Comparison of ENCODE assay signal across 1 cellular context in genomic region chr6:21003780-21004541, GRCh38.
TF ChIP-seq lines count a peak whose summit lies in the region.

No MANE protein-coding gene starts in this region.

TF ChIP-seq in HepG2, 621 proteins besides CTCF, POLR2A, EP300 and RAD21 (continued from another document and continues in another):
- TF ChIP-seq ZNF558 (CRISPR knock-in tag; IDR thresholded peaks at IDR 0.05; ENCODE audit: borderline replicate concordance) (0 out of 2 replicates have a peak, but pooled peaks have one; percentile 59), FOXJ3 (CRISPR knock-in tag; IDR thresholded peaks at IDR 0.05; ENCODE audit: borderline replicate concordance) (peak; percentile 85; the same call in 1 of the 2 replicates), ZNF501 (CRISPR knock-in tag; IDR thresholded peaks at IDR 0.05) (no peak), ZNF770 (CRISPR knock-in tag; IDR thresholded peaks at IDR 0.05) (no peak), NR2F1 (CRISPR knock-in tag; IDR thresholded peaks at IDR 0.05) (peak in 1 of 2 experiments; percentile 65; a peak in 2 of 4 replicates), PPARG (CRISPR knock-in tag; conservative IDR thresholded peaks at IDR 0.05) (peak; percentile 57), ZNF598 (CRISPR knock-in tag; IDR thresholded peaks at IDR 0.05; ENCODE audit: borderline replicate concordance) (no peak), ZNF737 (CRISPR knock-in tag; IDR thresholded peaks at IDR 0.05; ENCODE audit: borderline replicate concordance) (no peak), ZNF556 (CRISPR knock-in tag; IDR thresholded peaks at IDR 0.05; ENCODE audit: borderline replicate concordance) (no peak), POLR2AphosphoS5 (IDR thresholded peaks at IDR 0.05; ENCODE audit: low read depth, low read length) (no peak), SAP130 (CRISPR knock-in tag; IDR thresholded peaks at IDR 0.05; ENCODE audit: low read depth) (peak; percentile 76), NPAS2 (CRISPR knock-in tag; IDR thresholded peaks at IDR 0.05; ENCODE audit: borderline replicate concordance) (no peak), ZNF570 (CRISPR knock-in tag; IDR thresholded peaks at IDR 0.05; ENCODE audit: borderline replicate concordance) (no peak), ZNF205 (CRISPR knock-in tag; IDR thresholded peaks at IDR 0.05) (0 out of 2 replicates have a peak, but pooled peaks have one; percentile 22), STAT5B (CRISPR knock-in tag; IDR thresholded peaks at IDR 0.05) (no peak), NRL (CRISPR knock-in tag; IDR thresholded peaks at IDR 0.05; ENCODE audit: borderline replicate concordance) (no peak), SPEN (CRISPR knock-in tag; IDR thresholded peaks at IDR 0.05; ENCODE audit: low read depth) (no peak), ZSCAN22 (CRISPR knock-in tag; IDR thresholded peaks at IDR 0.05) (no peak), ZNF121 (CRISPR knock-in tag; IDR thresholded peaks at IDR 0.05) (no peak), ZFYVE20 (CRISPR knock-in tag; IDR thresholded peaks at IDR 0.05; ENCODE audit: borderline replicate concordance, low read depth) (no peak), SP140L (CRISPR knock-in tag; IDR thresholded peaks at IDR 0.05; ENCODE audit: borderline replicate concordance) (no peak), SP1 (IDR thresholded peaks at IDR 0.05) (no peak), SP1 (CRISPR knock-in tag; IDR thresholded peaks at IDR 0.05) (no peak), ZNF329 (CRISPR knock-in tag; IDR thresholded peaks at IDR 0.05; ENCODE audit: low read depth) (no peak), SAFB2 (CRISPR knock-in tag; IDR thresholded peaks at IDR 0.05; ENCODE audit: borderline replicate concordance, low read depth) (no peak), MYPOP (CRISPR knock-in tag; IDR thresholded peaks at IDR 0.05) (no peak; the same call in 1 of the 2 replicates), FUBP1 (CRISPR knock-in tag; IDR thresholded peaks at IDR 0.05; ENCODE audit: borderline replicate concordance) (no peak), ZNF296 (CRISPR knock-in tag; conservative IDR thresholded peaks at IDR 0.05) (no peak), HES4 (CRISPR knock-in tag; IDR thresholded peaks at IDR 0.05; ENCODE audit: borderline replicate concordance) (no peak), PRDM4 (CRISPR knock-in tag; IDR thresholded peaks at IDR 0.05; ENCODE audit: borderline replicate concordance) (no peak), ZNF3 (CRISPR knock-in tag; IDR thresholded peaks at IDR 0.05) (no peak), HDAC2 (CRISPR knock-in tag; IDR thresholded peaks at IDR 0.05) (peak; percentile 94), ISL2 (CRISPR knock-in tag; IDR thresholded peaks at IDR 0.05) (peak; percentile 100), ZNF543 (CRISPR knock-in tag; IDR thresholded peaks at IDR 0.05) (no peak), ZNF180 (CRISPR knock-in tag; IDR thresholded peaks at IDR 0.05; ENCODE audit: borderline replicate concordance, low read depth) (no peak), RXRB (CRISPR knock-in tag; IDR thresholded peaks at IDR 0.05; ENCODE audit: borderline replicate concordance) (peak; percentile 92), ARNTL (CRISPR knock-in tag; IDR thresholded peaks at IDR 0.05) (no peak), ZBTB37 (CRISPR knock-in tag; IDR thresholded peaks at IDR 0.05) (no peak), ZNF567 (CRISPR knock-in tag; IDR thresholded peaks at IDR 0.05; ENCODE audit: borderline replicate concordance) (no peak; the same call in 1 of the 2 replicates), SOX13 (IDR thresholded peaks at IDR 0.05) (peak; percentile 69), SOX13 (CRISPR knock-in tag; conservative IDR thresholded peaks at IDR 0.05 in 1 of 2, IDR thresholded peaks at IDR 0.05 in 1 of 2) (peak in 1 of 2 experiments; percentile 93; a peak in 2 of 4 replicates), HNRNPL (IDR thresholded peaks at IDR 0.05; ENCODE audit: low read depth, low read length) (no peak), RELA (CRISPR knock-in tag; IDR thresholded peaks at IDR 0.05) (no peak), ADNP (CRISPR knock-in tag; IDR thresholded peaks at IDR 0.05) (no peak), SMAD3 (CRISPR knock-in tag; IDR thresholded peaks at IDR 0.05) (peak; percentile 96; the same call in 1 of the 2 replicates), ZNF768 (CRISPR knock-in tag; IDR thresholded peaks at IDR 0.05) (no peak), GATAD2A (CRISPR knock-in tag; IDR thresholded peaks at IDR 0.05) (peak; percentile 99)
- TF ChIP-seq, protein P1, sequence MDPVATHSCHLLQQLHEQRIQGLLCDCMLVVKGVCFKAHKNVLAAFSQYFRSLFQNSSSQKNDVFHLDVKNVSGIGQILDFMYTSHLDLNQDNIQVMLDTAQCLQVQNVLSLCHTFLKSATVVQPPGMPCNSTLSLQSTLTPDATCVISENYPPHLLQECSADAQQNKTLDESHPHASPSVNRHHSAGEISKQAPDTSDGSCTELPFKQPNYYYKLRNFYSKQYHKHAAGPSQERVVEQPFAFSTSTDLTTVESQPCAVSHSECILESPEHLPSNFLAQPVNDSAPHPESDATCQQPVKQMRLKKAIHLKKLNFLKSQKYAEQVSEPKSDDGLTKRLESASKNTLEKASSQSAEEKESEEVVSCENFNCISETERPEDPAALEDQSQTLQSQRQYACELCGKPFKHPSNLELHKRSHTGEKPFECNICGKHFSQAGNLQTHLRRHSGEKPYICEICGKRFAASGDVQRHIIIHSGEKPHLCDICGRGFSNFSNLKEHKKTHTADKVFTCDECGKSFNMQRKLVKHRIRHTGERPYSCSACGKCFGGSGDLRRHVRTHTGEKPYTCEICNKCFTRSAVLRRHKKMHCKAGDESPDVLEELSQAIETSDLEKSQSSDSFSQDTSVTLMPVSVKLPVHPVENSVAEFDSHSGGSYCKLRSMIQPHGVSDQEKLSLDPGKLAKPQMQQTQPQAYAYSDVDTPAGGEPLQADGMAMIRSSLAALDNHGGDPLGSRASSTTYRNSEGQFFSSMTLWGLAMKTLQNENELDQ (CRISPR knock-in tag; IDR thresholded peaks at IDR 0.05; ENCODE audit: borderline replicate concordance): no peak
- TF ChIP-seq, protein P2, sequence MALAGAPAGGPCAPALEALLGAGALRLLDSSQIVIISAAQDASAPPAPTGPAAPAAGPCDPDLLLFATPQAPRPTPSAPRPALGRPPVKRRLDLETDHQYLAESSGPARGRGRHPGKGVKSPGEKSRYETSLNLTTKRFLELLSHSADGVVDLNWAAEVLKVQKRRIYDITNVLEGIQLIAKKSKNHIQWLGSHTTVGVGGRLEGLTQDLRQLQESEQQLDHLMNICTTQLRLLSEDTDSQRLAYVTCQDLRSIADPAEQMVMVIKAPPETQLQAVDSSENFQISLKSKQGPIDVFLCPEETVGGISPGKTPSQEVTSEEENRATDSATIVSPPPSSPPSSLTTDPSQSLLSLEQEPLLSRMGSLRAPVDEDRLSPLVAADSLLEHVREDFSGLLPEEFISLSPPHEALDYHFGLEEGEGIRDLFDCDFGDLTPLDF (CRISPR knock-in tag; IDR thresholded peaks at IDR 0.05): no peak
- TF ChIP-seq, protein P3, sequence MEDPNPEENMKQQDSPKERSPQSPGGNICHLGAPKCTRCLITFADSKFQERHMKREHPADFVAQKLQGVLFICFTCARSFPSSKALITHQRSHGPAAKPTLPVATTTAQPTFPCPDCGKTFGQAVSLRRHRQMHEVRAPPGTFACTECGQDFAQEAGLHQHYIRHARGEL (CRISPR knock-in tag; IDR thresholded peaks at IDR 0.05): no peak
- TF ChIP-seq, protein P4, sequence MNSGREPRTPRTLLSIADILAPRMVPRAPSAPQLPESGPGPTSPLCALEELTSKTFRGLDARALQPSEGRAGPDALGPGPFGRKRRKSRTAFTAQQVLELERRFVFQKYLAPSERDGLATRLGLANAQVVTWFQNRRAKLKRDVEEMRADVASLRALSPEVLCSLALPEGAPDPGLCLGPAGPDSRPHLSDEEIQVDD (CRISPR knock-in tag; IDR thresholded peaks at IDR 0.05; ENCODE audit: borderline replicate concordance): no peak
- TF ChIP-seq, protein P5, sequence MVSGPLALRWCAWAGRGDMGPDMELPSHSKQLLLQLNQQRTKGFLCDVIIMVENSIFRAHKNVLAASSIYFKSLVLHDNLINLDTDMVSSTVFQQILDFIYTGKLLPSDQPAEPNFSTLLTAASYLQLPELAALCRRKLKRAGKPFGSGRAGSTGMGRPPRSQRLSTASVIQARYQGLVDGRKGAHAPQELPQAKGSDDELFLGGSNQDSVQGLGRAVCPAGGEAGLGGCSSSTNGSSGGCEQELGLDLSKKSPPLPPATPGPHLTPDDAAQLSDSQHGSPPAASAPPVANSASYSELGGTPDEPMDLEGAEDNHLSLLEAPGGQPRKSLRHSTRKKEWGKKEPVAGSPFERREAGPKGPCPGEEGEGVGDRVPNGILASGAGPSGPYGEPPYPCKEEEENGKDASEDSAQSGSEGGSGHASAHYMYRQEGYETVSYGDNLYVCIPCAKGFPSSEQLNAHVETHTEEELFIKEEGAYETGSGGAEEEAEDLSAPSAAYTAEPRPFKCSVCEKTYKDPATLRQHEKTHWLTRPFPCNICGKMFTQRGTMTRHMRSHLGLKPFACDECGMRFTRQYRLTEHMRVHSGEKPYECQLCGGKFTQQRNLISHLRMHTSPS (CRISPR knock-in tag; IDR thresholded peaks at IDR 0.05; ENCODE audit: low read depth): no peak
